ENCODE assay signal across 21 cellular contexts in genomic region chr14:90773705-90774104, GRCh38. TPM values are rescaled to one million over a fixed set of nuclear protein-coding genes. Genes with fewer than 3 reads are reported as not detected.
DNase-seq lines count a peak whose midpoint lies in the region; ATAC-seq, FAIRE-seq and TF ChIP-seq lines count a peak whose summit lies in the region.
"Had no signal": no experiment of that assay in that cellular context is flagged by ENCODE, and none has a peak within 500 bp of the region (broad histone marks: within the 10 kb centered on the region; RNA-seq: fewer than 3 reads in every experiment).

No MANE protein-coding gene starts in this region.

- H3K23me2 ChIP-seq in H9 (ENCODE audit: insufficient read length, low read depth, low read length, poor library complexity, severe bottlenecking), result no peaks in the 10 kb centered on the region

- no peak overlapping the region for H3K4me2 ChIP-seq in H9 (ENCODE audit: insufficient read depth, insufficient read length, low read length)
- H3K4me2 ChIP-seq in PC-9, result no peak overlapping the region
- H3K4me2 ChIP-seq: BLaER1, KMS-11 had no signal

- H2BK12ac ChIP-seq in H9 (ENCODE audit: insufficient read length, low read depth, low read length), result no peak overlapping the region

- no peak overlapping the region for H2BK5ac ChIP-seq in H9 (ENCODE audit: insufficient read length, low read length)

- H3K36me3 Mint-ChIP-seq in H9 (ENCODE audit: insufficient read depth in 1 of 3, low read depth in 3 of 3), result peaks cover 4 to 8% (median 4%) of the 10 kb centered on the region in 3 experiments; a peak in 5 of 7 replicates
- peaks cover 13% of the 10 kb centered on the region for H3K36me3 Mint-ChIP-seq in WTC11
- H3K36me3 Mint-ChIP-seq in glutamatergic neuron (ENCODE audit: unreplicated experiment), result peaks cover 12% of the 10 kb centered on the region

- H3K4ac ChIP-seq in H9 (ENCODE audit: low read depth, low read length), result no peak overlapping the region

- no peak overlapping the region for H2BK120ac ChIP-seq in H9 (ENCODE audit: low read depth, low read length, poor library complexity, severe bottlenecking)

- no peak overlapping the region for H3T11ph ChIP-seq in H9 (ENCODE audit: low read length)

- H3K9me3 ChIP-seq in H9 (ENCODE audit: control insufficient read depth, low read depth, low read length) (no peaks in the 10 kb centered on the region), PC-9 (ENCODE audit: insufficient read depth, low read depth) (no peaks in the 10 kb centered on the region)
- H3K9me3 ChIP-seq: SJCRH30 had no signal

- H2BK15ac ChIP-seq in H9 (ENCODE audit: low read depth, low read length), result no peak overlapping the region

- DNase-seq in H9 (no peak), WTC11 (ENCODE audit: low spot score) (no peak), glutamatergic neuron (no peak), substantia nigra (lab: John Stamatoyannopoulos, UW) (no peak), HTR-8/SVneo (ENCODE audit: insufficient read length, low spot score) (no peak), PC-9 (no peak)
- DNase-seq: CD4-positive, alpha-beta T cell; COR-L47; DMS79 treated with DMSO at 0.1 percent for 48 hours; HFFc6; IMR-90; NCI-H1092 treated with DMSO at 0.1 percent for 48 hours; NCI-H1436 treated with DMSO at 0.1 percent for 48 hours; NCI-H1930; NCI-H748 treated with DMSO at 0.1 percent for 48 hours; SJCRH30 had no signal

- H3K27ac ChIP-seq in H9 (ENCODE audit: insufficient read length, low read depth, low read length), result no peak overlapping the region
- peak overlapping the region; percentile 57 for H3K27ac ChIP-seq in substantia nigra (ENCODE audit: low read depth, low read length, poor library complexity, severe bottlenecking)
- H3K27ac ChIP-seq in PC-9, result no peak overlapping the region
- H3K27ac ChIP-seq: BLaER1, KMS-11, SJCRH30 had no signal

- no peak overlapping the region for H2BK20ac ChIP-seq in H9 (ENCODE audit: low read depth, low read length, poor library complexity, severe bottlenecking)

- no peak overlapping the region for H3K14ac ChIP-seq in H9 (ENCODE audit: insufficient read depth, low read length)

- ATAC-seq in WTC11 (no peak), HG03378 (IDR thresholded peaks at IDR 0.05; ENCODE audit: unreplicated experiment) (no peak)
- ATAC-seq: Panc1 had no signal

- no peak overlapping the region for H3K4me3 ChIP-seq in PC-9
- H3K4me3 ChIP-seq: BLaER1, SJCRH30 had no signal

- H3K36me3 ChIP-seq in PC-9 (ENCODE audit: low read depth), result no peaks in the 10 kb centered on the region

- no peak overlapping the region for H3K56ac ChIP-seq in H9 (ENCODE audit: insufficient read length, low read depth, low read length)

- H4K20me1 ChIP-seq in H9 (ENCODE audit: control insufficient read depth, insufficient read depth, insufficient read length) (no peaks in the 10 kb centered on the region), PC-9 (ENCODE audit: insufficient read depth) (no peaks in the 10 kb centered on the region)
- H4K20me1 ChIP-seq: BLaER1 had no signal

- no peak overlapping the region for H3K9ac ChIP-seq in H9 (ENCODE audit: extremely low read depth, insufficient read length, low read length)
- H3K9ac ChIP-seq: BLaER1, KMS-11 had no signal

- H3K4me1 Mint-ChIP-seq in H9 (no peaks in the 10 kb centered on the region), WTC11 (no peaks in the 10 kb centered on the region), glutamatergic neuron (ENCODE audit: low read depth, unreplicated experiment) (peaks cover 29% of the 10 kb centered on the region)

- H3K4me1 ChIP-seq in H9 (ENCODE audit: insufficient read depth, low read length) (no peaks in the 10 kb centered on the region), PC-9 (replicated peaks; ENCODE audit: insufficient read depth) (no peaks in the 10 kb centered on the region)
- H3K4me1 ChIP-seq: SJCRH30 had no signal

- H3K27ac Mint-ChIP-seq in H9 (peak overlapping the region in 2 of 3 experiments; percentile 17 to 36; a peak in 3 of 7 replicates), WTC11 (0 out of 2 replicates have a peak overlapping the region, but pooled peaks have one; percentile 38), glutamatergic neuron (ENCODE audit: unreplicated experiment) (peak overlapping the region; percentile 89)
- H3K27ac Mint-ChIP-seq: CD4-positive, alpha-beta T cell; HFFc6 had no signal

- no peak for FAIRE-seq in HTR-8/SVneo (lab: Jason Lieb, UNC)
- FAIRE-seq: H54 had no signal

- TF ChIP-seq CTCF in H9 (conservative IDR thresholded peaks at IDR 0.05) (no peak), WTC11 (IDR thresholded peaks at IDR 0.05) (no peak), glutamatergic neuron (IDR thresholded peaks at IDR 0.05; ENCODE audit: partially characterized antibody, unreplicated experiment) (no peak), PC-9 (conservative IDR thresholded peaks at IDR 0.05) (no peak)

- no peak overlapping the region for H3K23ac ChIP-seq in H9 (ENCODE audit: insufficient read length, low read depth, low read length)

- H3K79me2 ChIP-seq in H9 (ENCODE audit: insufficient read depth, low read length) (no peaks in the 10 kb centered on the region), PC-9 (ENCODE audit: low read depth) (no peaks in the 10 kb centered on the region)

- H2AFZ ChIP-seq in H9 (ENCODE audit: low read length) (no peak overlapping the region), PC-9 (no peak overlapping the region)

- H3K79me1 ChIP-seq in H9 (ENCODE audit: insufficient read depth, low read depth, low read length, poor library complexity, severe bottlenecking), result no peaks in the 10 kb centered on the region

- H4K5ac ChIP-seq in H9 (ENCODE audit: insufficient read length, low read depth, low read length), result no peak overlapping the region

- WGBS in H9 (ENCODE audit: extremely low coverage, insufficient read length, low lambda C conversion rate), result no CpG with 5 or more reads among the region's 4 CpGs

- POLR2A ChIA-PET in WTC11 (lab: Charles Lee), result no interaction called here
- POLR2A ChIA-PET in PC-9 (lab: Charles Lee; ENCODE audit: unreplicated experiment), result no interaction called here

- H3K4me3 Mint-ChIP-seq in H9 (no peak overlapping the region), WTC11 (no peak overlapping the region), glutamatergic neuron (ENCODE audit: unreplicated experiment) (peak overlapping the region; percentile 49)
- H3K4me3 Mint-ChIP-seq: CD4-positive, alpha-beta T cell; HFFc6 had no signal

- no peaks in the 10 kb centered on the region for H3F3A ChIP-seq in PC-9 (ENCODE audit: insufficient read depth, low read depth)

- no peaks in the 10 kb centered on the region for H3K9me3 Mint-ChIP-seq in H9
- peaks cover 5% of the 10 kb centered on the region for H3K9me3 Mint-ChIP-seq in WTC11
- peaks cover 5% of the 10 kb centered on the region for H3K9me3 Mint-ChIP-seq in glutamatergic neuron (ENCODE audit: unreplicated experiment)
- H3K9me3 Mint-ChIP-seq: CD4-positive, alpha-beta T cell; HFFc6 had no signal

- intact Hi-C loops in PC-9 (cut with micrococcal nuclease; ENCODE audit: unreplicated experiment), result no loop called here

- H3K27me3 Mint-ChIP-seq in H9 (ENCODE audit: low read depth), result no peaks in the 10 kb centered on the region
- no peaks in the 10 kb centered on the region for H3K27me3 Mint-ChIP-seq in WTC11 (ENCODE audit: low read depth)
- H3K27me3 Mint-ChIP-seq in glutamatergic neuron (ENCODE audit: unreplicated experiment), result peaks cover 4% of the 10 kb centered on the region
- H3K27me3 Mint-ChIP-seq: CD4-positive, alpha-beta T cell had no signal

- no peak overlapping the region for H2AK5ac ChIP-seq in H9 (ENCODE audit: insufficient read length, low read length)

- CTCF ChIA-PET in WTC11 (lab: Charles Lee), result interaction anchor here (3.4 kb wide), 1 partner anchor 12 kb away, joined by 12 read pairs; no protein-coding TSS in a partner anchor
- CTCF ChIA-PET in PC-9 (lab: Charles Lee), result no interaction called here

- no peaks in the 10 kb centered on the region for H3K9me2 ChIP-seq in PC-9 (ENCODE audit: insufficient read depth)

- no TSS peak for BruUV-seq in PC-9 (replicated peaks; lab: Mats Ljungman, UMichigan)

- H3K27me3 ChIP-seq in H9 (ENCODE audit: insufficient read depth, low read length) (no peaks in the 10 kb centered on the region), PC-9 (ENCODE audit: insufficient read depth, low read depth) (no peaks in the 10 kb centered on the region)
- H3K27me3 ChIP-seq: BLaER1, SJCRH30 had no signal

- H3K18ac ChIP-seq in H9 (ENCODE audit: insufficient read length, low read depth, low read length), result no peak overlapping the region

- H4K8ac ChIP-seq in H9 (replicated peaks; ENCODE audit: insufficient read length, low read depth, low read length), result no peak overlapping the region

- no peak overlapping the region for H4K91ac ChIP-seq in H9 (ENCODE audit: insufficient read length, low read depth, low read length)

TF ChIP-seq in WTC11, 78 proteins besides CTCF, POLR2A, EP300 and RAD21 (continues in another document):
- TF ChIP-seq ZSCAN18 (CRISPR knock-in tag; IDR thresholded peaks at IDR 0.05) (no peak), NR3C1 (CRISPR knock-in tag; conservative IDR thresholded peaks at IDR 0.05; ENCODE audit: low read depth) (no peak), ZNF232 (CRISPR knock-in tag; IDR thresholded peaks at IDR 0.05) (no peak), TEAD4 (CRISPR knock-in tag; IDR thresholded peaks at IDR 0.05) (no peak), ZBTB21 (CRISPR knock-in tag; IDR thresholded peaks at IDR 0.05; ENCODE audit: borderline replicate concordance) (no peak), USF2 (CRISPR knock-in tag; IDR thresholded peaks at IDR 0.05) (no peak), KAT7 (CRISPR knock-in tag; IDR thresholded peaks at IDR 0.05; ENCODE audit: borderline replicate concordance) (no peak)

RNA-seq across cellular contexts. Expression of gene TTC7B, which starts 42.5 kb away (rescaled TPM):
- total RNA-seq in H9 (2021), result 30.3 and 33.7 TPM in 2 replicates
- 27.6 to 37.0 TPM (median 31.7 TPM) in 3 replicates for total RNA-seq in WTC11 (2021)
- total RNA-seq in glutamatergic neuron (ENCODE audit: unreplicated experiment), result 83.1 TPM
- 6.8 and 8.9 TPM in 2 replicates for total RNA-seq in PC-9 (2021)

Comparison
In these comparisons a context has a peak if more than half of its experiments do, and no peak if none do; other contexts are left out.
1. H3K27ac Mint-ChIP-seq: peak in every context shown above with its lines; median percentile 89 in glutamatergic neuron; 38 in WTC11; 26 in H9.